In the genomic region with DNA sequence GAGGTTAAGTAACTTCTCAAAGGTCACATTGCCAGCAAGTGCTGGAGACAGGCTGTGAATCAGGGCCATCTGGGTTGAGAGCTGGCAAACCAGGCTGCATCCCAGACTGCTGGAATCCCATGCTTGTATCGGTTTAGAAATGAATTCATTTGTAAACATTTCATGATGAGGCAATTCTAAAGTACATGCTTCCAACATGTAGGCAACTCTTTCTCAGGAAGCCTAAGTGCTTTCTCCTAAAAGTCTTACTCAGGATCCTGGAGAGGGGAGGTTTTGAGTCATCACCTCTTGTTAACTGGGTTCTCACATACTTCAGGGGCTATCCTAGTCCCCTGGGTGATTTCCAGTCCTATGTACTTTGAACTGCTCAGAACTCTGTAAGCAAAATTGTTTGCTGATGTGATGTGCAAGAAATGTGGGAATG, we compare ENCODE assay signal across 16 cellular contexts.
A peak's percentile ranks its signal among the peaks of the same experiment; 100 is the strongest.
DNase-seq lines count a peak whose midpoint lies in the region; FAIRE-seq and TF ChIP-seq lines count a peak whose summit lies in the region.
"Had no signal": no experiment of that assay in that cellular context is flagged by ENCODE, and none has a peak within 500 bp of the region (broad histone marks: within the 10 kb centered on the region; RNA-seq: fewer than 3 reads in every experiment).

No MANE protein-coding gene starts in this region.

- H3K4me2 ChIP-seq in mammary epithelial cell (ENCODE audit: insufficient read depth, low read depth, low read length) (no peak overlapping the region), keratinocyte (ENCODE audit: control insufficient read depth, extremely low read depth, insufficient read depth, low read depth, low read length) (no peak overlapping the region)

- no peak overlapping the region for H2AFZ ChIP-seq in mammary epithelial cell (ENCODE audit: low read depth, low read length)
- no peak overlapping the region for H2AFZ ChIP-seq in keratinocyte (ENCODE audit: control insufficient read depth, low read length)

- H3K36me3 Mint-ChIP-seq in MCF 10A (ENCODE audit: insufficient read depth, unreplicated experiment) = no peaks in the 10 kb centered on the region
- H3K36me3 Mint-ChIP-seq in osteocyte (ENCODE audit: unreplicated experiment) = no peaks in the 10 kb centered on the region
- H3K36me3 Mint-ChIP-seq: natural killer cell had no signal

- H3K27ac Mint-ChIP-seq in MCF 10A (ENCODE audit: low read depth, unreplicated experiment) = no peak overlapping the region
- no peak overlapping the region for H3K27ac Mint-ChIP-seq in osteocyte (ENCODE audit: unreplicated experiment)
- H3K27ac Mint-ChIP-seq: natural killer cell had no signal

- H3K36me3 ChIP-seq in breast epithelium = no peaks in the 10 kb centered on the region
- H3K36me3 ChIP-seq in mammary epithelial cell (ENCODE audit: insufficient read depth, low read length) = no peaks in the 10 kb centered on the region
- H3K36me3 ChIP-seq in keratinocyte (ENCODE audit: control insufficient read depth in 2 of 2, extremely low read depth in 1 of 2, insufficient read depth in 2 of 2, low read length in 2 of 2) = no peaks in the 10 kb centered on the region

- H3K9me3 ChIP-seq in breast epithelium (no peaks in the 10 kb centered on the region), mammary epithelial cell (replicated peaks; ENCODE audit: insufficient read depth, low read length) (no peaks in the 10 kb centered on the region), keratinocyte (ENCODE audit: control insufficient read depth, low read depth, low read length) (no peaks in the 10 kb centered on the region)

- peaks cover 9% of the 10 kb centered on the region for H3K4me1 Mint-ChIP-seq in MCF 10A (ENCODE audit: insufficient read depth, unreplicated experiment)
- H3K4me1 Mint-ChIP-seq in osteocyte (ENCODE audit: unreplicated experiment) = peaks cover 18% of the 10 kb centered on the region
- H3K4me1 Mint-ChIP-seq: natural killer cell had no signal

- H3K79me2 ChIP-seq in mammary epithelial cell (ENCODE audit: insufficient read depth, low read length) (no peaks in the 10 kb centered on the region), keratinocyte (ENCODE audit: control insufficient read depth, insufficient read depth, low read length) (no peaks in the 10 kb centered on the region)

- H3K4me3 Mint-ChIP-seq in MCF 10A (ENCODE audit: unreplicated experiment) = no peak overlapping the region
- no peak overlapping the region for H3K4me3 Mint-ChIP-seq in osteocyte (ENCODE audit: unreplicated experiment)
- H3K4me3 Mint-ChIP-seq: natural killer cell had no signal

- in situ Hi-C loops in mammary epithelial cell (cut with MboI; ENCODE audit: low sequenced_read_pairs in 2 of 2) = no loop called here

- H3K27ac ChIP-seq in breast epithelium (no peak overlapping the region), mammary epithelial cell (ENCODE audit: insufficient read depth, low read depth, low read length) (no peak overlapping the region), keratinocyte (ENCODE audit: control insufficient read depth, insufficient read depth, low read length) (no peak overlapping the region)

- CTCF ChIA-PET in MCF 10A (lab: Yijun Ruan, JAX) = interaction anchor here (0.5 kb wide), 1 partner anchor 359 kb away, joined by 3 read pairs; no protein-coding TSS in a partner anchor
- CTCF ChIA-PET in mammary epithelial cell (lab: Charles Lee; ENCODE audit: low non-redundant PET) = no interaction called here

- 94% methylated on average over 1 of the region's 1 CpG for WGBS in mammary epithelial cell (ENCODE audit: low coverage, missing lambda C conversion rate)

- H3K27me3 ChIP-seq in breast epithelium (no peaks in the 10 kb centered on the region), mammary epithelial cell (ENCODE audit: insufficient read depth, low read length) (peaks cover 2% of the 10 kb centered on the region), keratinocyte (ENCODE audit: control insufficient read depth, extremely low read depth, insufficient read depth, low read length) (no peaks in the 10 kb centered on the region)

- DNase-seq in MCF 10A (ENCODE audit: unreplicated experiment) = peak; percentile 61
- no peak for DNase-seq in breast epithelium (ENCODE audit: low spot score in 2 of 2)
- peak; percentile 23 for DNase-seq in mammary epithelial cell
- no peak for DNase-seq in keratinocyte (ENCODE audit: low read depth, low spot score)
- DNase-seq in RCC 7860 (ENCODE audit: low spot score) = no peak
- no peak for DNase-seq in activated T-cell treated with anti-CD3 and anti-CD28 coated beads for 4 hours
- DNase-seq in NCI-H2196 (lab: John Stamatoyannopoulos, UW; ENCODE audit: unreplicated experiment) = no peak
- DNase-seq in osteocyte (ENCODE audit: extremely low spot score, unreplicated experiment) = no peak
- DNase-seq: activated CD4-positive, alpha-beta T cell treated with anti-CD3 and anti-CD28 coated beads for 48 hours; effector CD4-positive, alpha-beta T cell; head of caudate nucleus; KBM-7; left colon; natural killer cell; NCI-H1436 treated with DMSO at 0.1 percent for 48 hours had no signal

- H3K4me3 ChIP-seq in breast epithelium (no peak overlapping the region), mammary epithelial cell (replicated peaks in 1 of 3; ENCODE audit: insufficient read depth in 1 of 3, low read depth in 2 of 3, low read length in 3 of 3) (no peak overlapping the region), keratinocyte (ENCODE audit: control insufficient read depth in 2 of 3, extremely low read depth in 1 of 3, insufficient read depth in 2 of 3, low read depth in 1 of 3, low read length in 3 of 3) (no peak overlapping the region)

- dilution Hi-C loops in mammary epithelial cell (cut with HindIII; ENCODE audit: low sequenced_read_pairs) = no loop called here
- dilution Hi-C loops in keratinocyte (cut with MboI; ENCODE audit: extremely low pct_ligation_motif_present, low sequenced_read_pairs) = no loop called here

- no peaks in the 10 kb centered on the region for H3K9me1 ChIP-seq in keratinocyte (ENCODE audit: control insufficient read depth, extremely low read depth, insufficient read depth, low read length)

- no peaks in the 10 kb centered on the region for H3K27me3 Mint-ChIP-seq in MCF 10A (ENCODE audit: insufficient read depth, unreplicated experiment)
- H3K27me3 Mint-ChIP-seq in osteocyte (ENCODE audit: unreplicated experiment) = no peaks in the 10 kb centered on the region

- H3K9ac ChIP-seq in mammary epithelial cell (ENCODE audit: insufficient read depth, low read length) (no peak overlapping the region), keratinocyte (ENCODE audit: control insufficient read depth, extremely low read depth, insufficient read depth, low read length) (no peak overlapping the region)

- no peaks in the 10 kb centered on the region for H3K9me3 Mint-ChIP-seq in MCF 10A (ENCODE audit: unreplicated experiment)
- H3K9me3 Mint-ChIP-seq in osteocyte (ENCODE audit: unreplicated experiment) = peaks cover 4% of the 10 kb centered on the region
- H3K9me3 Mint-ChIP-seq: natural killer cell had no signal

- TF ChIP-seq POLR2A in breast epithelium (IDR thresholded peaks at IDR 0.05) = no peak

- intact Hi-C loops in MCF 10A (cut with micrococcal nuclease) = no loop called here
- intact Hi-C loops in breast epithelium (cut with DNase I; ENCODE audit: low total_unique reads) = no loop called here
- intact Hi-C loops in mammary epithelial cell (cut with micrococcal nuclease) = no loop called here

- FAIRE-seq in keratinocyte (lab: Jason Lieb, UNC) = peak; percentile 53
- no peak for FAIRE-seq in RCC 7860 (lab: Jason Lieb, UNC)
- FAIRE-seq: D721Med had no signal

- H4K20me1 ChIP-seq in mammary epithelial cell (ENCODE audit: insufficient read depth, low read length) (no peaks in the 10 kb centered on the region), keratinocyte (ENCODE audit: control insufficient read depth, extremely low read depth, insufficient read depth, low read length) (no peaks in the 10 kb centered on the region)

- POLR2A ChIA-PET in MCF 10A (lab: Yijun Ruan, JAX) = interaction anchor here (0.6 kb wide), 1 partner anchor 838 kb away, joined by 3 read pairs; no protein-coding TSS in a partner anchor

- H3K4me1 ChIP-seq in breast epithelium = no peaks in the 10 kb centered on the region
- no peaks in the 10 kb centered on the region for H3K4me1 ChIP-seq in mammary epithelial cell (ENCODE audit: insufficient read depth, low read length)
- H3K4me1 ChIP-seq in keratinocyte (ENCODE audit: control insufficient read depth, extremely low read depth, insufficient read depth, low read length) = no peaks in the 10 kb centered on the region

- BruUV-seq in MCF 10A (replicated peaks; lab: Mats Ljungman, UMichigan) = no TSS peak
- BruUV-seq in mammary epithelial cell (replicated peaks; lab: Mats Ljungman, UMichigan) = no TSS peak

- TF ChIP-seq CTCF in MCF 10A (IDR thresholded peaks at IDR 0.05; ENCODE audit: unreplicated experiment) (no peak), breast epithelium (IDR thresholded peaks at IDR 0.05) (no peak), mammary epithelial cell (conservative IDR thresholded peaks at IDR 0.05 in 1 of 2, IDR thresholded peaks at IDR 0.05 in 1 of 2; ENCODE audit: extremely low read depth in 1 of 2, insufficient read depth in 1 of 2, low read depth in 1 of 2, low read length in 2 of 2) (no peak), keratinocyte (optimal IDR thresholded peaks at IDR 0.05 in 1 of 3, IDR thresholded peaks at IDR 0.05 in 1 of 3, conservative IDR thresholded peaks at IDR 0.05 in 1 of 3; ENCODE audit: extremely low read depth in 1 of 3, insufficient read depth in 2 of 3, low read length in 3 of 3) (no peak), osteocyte (IDR thresholded peaks at IDR 0.05) (no peak)

Comparison
In these comparisons a context has a peak if more than half of its experiments do, and no peak if none do; other contexts are left out.
1. DNase-seq: peak in MCF 10A (single experiment) and mammary epithelial cell (single experiment); none in breast epithelium (0 of 2), keratinocyte (single experiment), RCC 7860 (single experiment), activated T-cell treated with anti-CD3 and anti-CD28 coated beads for 4 hours (single experiment), NCI-H2196 (single experiment) and osteocyte (single experiment).